ENCODE assay signal across 29 cellular contexts in the genomic region with DNA sequence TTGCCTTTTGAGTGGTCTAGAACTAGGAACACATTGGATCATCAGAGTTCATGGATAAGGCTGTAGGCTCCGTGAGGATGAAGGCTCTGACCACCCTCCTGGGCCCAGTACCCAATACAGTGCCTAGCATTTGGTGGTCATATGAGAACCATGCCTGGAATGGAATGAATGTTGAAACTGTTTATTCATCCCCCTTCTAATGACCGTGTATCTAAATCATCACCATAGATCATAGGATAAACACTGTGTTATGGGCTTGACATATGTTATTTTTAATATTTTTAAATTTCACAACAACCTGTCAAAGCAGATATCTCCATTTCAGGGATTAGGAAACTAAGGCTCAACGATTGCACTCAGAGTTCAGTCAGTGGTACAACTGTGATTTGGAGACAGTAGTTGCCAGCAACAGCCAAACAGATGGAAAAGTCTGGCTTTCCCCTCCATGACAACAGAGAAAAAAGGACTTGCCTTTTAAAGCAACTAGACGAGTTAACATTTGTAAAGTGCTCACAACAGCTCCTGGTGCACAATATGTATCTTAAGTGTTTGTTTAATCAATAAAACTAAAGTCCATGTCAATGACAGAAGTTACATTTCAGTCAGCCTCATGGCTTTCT.
DNase-seq lines count a peak whose midpoint lies in the region; ATAC-seq and TF ChIP-seq lines count a peak whose summit lies in the region.
"Had no signal": no experiment of that assay in that cellular context is flagged by ENCODE, and none has a peak within 500 bp of the region (broad histone marks: within the 10 kb centered on the region; RNA-seq: fewer than 3 reads in every experiment).

No MANE protein-coding gene starts in this region.

- H3K4me3 ChIP-seq in AG10803 (ENCODE audit: low read length) (no peak overlapping the region), PC-9 (no peak overlapping the region)
- H3K4me3 ChIP-seq: heart left ventricle, K562, mucosa of descending colon had no signal

- no TSS peak for BruUV-seq in PC-9 (replicated peaks; lab: Mats Ljungman, UMichigan)

- no peak overlapping the region for H3K27ac ChIP-seq in PC-9
- H3K27ac ChIP-seq: foreskin keratinocyte had no signal

- peak; percentile 3 for ATAC-seq in left lobe of liver
- ATAC-seq in HG03439 (IDR thresholded peaks at IDR 0.05; ENCODE audit: unreplicated experiment) = no peak
- ATAC-seq: activated CD4-positive, CD25-positive, alpha-beta regulatory T cell treated with anti-CD3 and anti-CD28 coated beads, Interleukin-2, amount 50 U/mL, for 24 hours; activated CD8-positive, alpha-beta memory T cell treated with anti-CD3 and anti-CD28 coated beads, Interleukin-2, amount 10 ng/mL, durations not matched to agents 7 days and 5 days; activated T-cell treated with anti-CD3 and anti-CD28 coated beads, Interleukin-2, amount 50 U/mL, for 4 hours; CD8-positive, alpha-beta T cell; foreskin keratinocyte; K562; mucosa of descending colon; stimulated activated memory B cell treated with anti-CD40 and anti-IgM and Interleukin-4, amounts not matched to agents 10 μg/mL and 1 μg/mL and 100 μg/mL, for 72 hours had no signal

- DNase-seq in AG10803 (ENCODE audit: low read depth) (peak; percentile 72), EH (ENCODE audit: low read depth) (peak; percentile 80), amniotic epithelial cell (ENCODE audit: low read depth) (peak; percentile 69), left lobe of liver (ENCODE audit: low spot score) (no peak), PC-9 (no peak)
- no peak for DNase-seq in stimulated activated CD4-positive, alpha-beta T cell treated with anti-CD3 and anti-CD28 coated beads, Interleukin-1b, Interleukin-23, amount 100 ng/mL, for 48 hours
- DNase-seq: activated CD4-positive, alpha-beta T cell treated with anti-CD3 and anti-CD28 coated beads, Interleukin-2, amount 50 U/mL, for 4 hours; activated CD8-positive, alpha-beta memory T cell treated with anti-CD3 and anti-CD28 coated beads, Interleukin-2, amount 10 ng/mL, durations not matched to agents 7 days and 5 days; activated gamma-delta T cell; activated naive CD8-positive, alpha-beta T cell treated with anti-CD3 and anti-CD28 coated beads, Interleukin-2, amount 10 ng/mL, durations not matched to agents 7 days and 5 days; activated T-cell treated with anti-CD3 and anti-CD28 coated beads, Interleukin-2, amount 50 U/mL, for 4 hours; AML-193; CD8-positive, alpha-beta T cell; cortex of kidney; effector memory CD4-positive, alpha-beta T cell; heart left ventricle; kidney glomerular epithelial cell; mucosa of descending colon; NCI-H1092 treated with DMSO at 0.1 percent for 48 hours; NCI-H2029; NCI-H2227 treated with DMSO at 0.1 percent for 48 hours; SHP77; stimulated activated CD4-positive, alpha-beta T cell treated with anti-CD3 and anti-CD28 coated beads, Interleukin-15, amount 100 ng/mL, for 24 hours; T-helper 2 cell had no signal

- no peaks in the 10 kb centered on the region for H4K20me1 ChIP-seq in PC-9 (ENCODE audit: insufficient read depth)

- 0 out of 2 replicates have a peak, but pooled peaks cover 4% of the 10 kb centered on the region for H3F3A ChIP-seq in PC-9 (ENCODE audit: insufficient read depth, low read depth)

- intact Hi-C loops in PC-9 (cut with micrococcal nuclease; ENCODE audit: unreplicated experiment) = no loop called here

- no peaks in the 10 kb centered on the region for H3K36me3 ChIP-seq in PC-9 (ENCODE audit: low read depth)
- H3K36me3 ChIP-seq: heart left ventricle had no signal

- H3K4me2 ChIP-seq in PC-9 = no peak overlapping the region

- H2AFZ ChIP-seq in PC-9 = no peak overlapping the region

- no peaks in the 10 kb centered on the region for H3K9me3 ChIP-seq in PC-9 (ENCODE audit: insufficient read depth, low read depth)
- H3K9me3 ChIP-seq: heart left ventricle, mucosa of descending colon had no signal

- peaks cover 24% of the 10 kb centered on the region for H3K27me3 ChIP-seq in PC-9 (ENCODE audit: insufficient read depth, low read depth)
- H3K27me3 ChIP-seq: foreskin keratinocyte had no signal

- no peak for TF ChIP-seq CTCF in AG10803 (conservative IDR thresholded peaks at IDR 0.05; ENCODE audit: low read length)
- TF ChIP-seq CTCF in PC-9 (conservative IDR thresholded peaks at IDR 0.05) = no peak

- CTCF ChIA-PET in PC-9 (lab: Charles Lee) = interaction anchor here (0.6 to 0.7 kb wide), 2 partner anchors 91 to 371 kb away, joined by 3 to 6 read pairs; no protein-coding TSS in a partner anchor

- H3K4me1 ChIP-seq in PC-9 (replicated peaks; ENCODE audit: insufficient read depth) = peaks cover 11% of the 10 kb centered on the region

- no peaks in the 10 kb centered on the region for H3K9me2 ChIP-seq in PC-9 (ENCODE audit: insufficient read depth)

- H3K79me2 ChIP-seq in PC-9 (ENCODE audit: low read depth) = no peaks in the 10 kb centered on the region

- POLR2A ChIA-PET in PC-9 (lab: Charles Lee; ENCODE audit: unreplicated experiment) = interaction anchor here (0.6 kb wide), 1 partner anchor 976 kb away, joined by 4 read pairs; no protein-coding TSS in a partner anchor

Comparison
In these comparisons a context has a peak if more than half of its experiments do, and no peak if none do; other contexts are left out.
1. DNase-seq: peak in AG10803 (single experiment), EH (single experiment) and amniotic epithelial cell (single experiment); none in left lobe of liver (single experiment), stimulated activated CD4-positive, alpha-beta T cell treated with anti-CD3 and anti-CD28 coated beads, Interleukin-1b, Interleukin-23, amount 100 ng/mL, for 48 hours (single experiment) and PC-9 (0 of 2).